Comparison of ENCODE assay signal across 31 cellular contexts in genomic region chr11:133007020-133007584, GRCh38.
"Had no signal": no experiment of that assay in that cellular context is flagged by ENCODE, and none has a peak within 500 bp of the region (broad histone marks: within the 10 kb centered on the region; RNA-seq: fewer than 3 reads in every experiment).

No MANE protein-coding gene starts in this region.

- H3K9me3 ChIP-seq: adrenal gland, esophagus squamous epithelium, gastroesophageal sphincter had no signal

- H3K36me3 Mint-ChIP-seq: activated naive CD4-positive, alpha-beta T cell treated with anti-CD3 and anti-CD28 coated beads, Interleukin-2, amount 50 U/mL, for 24 hours; activated naive CD8-positive, alpha-beta T cell treated with anti-CD3 and anti-CD28 coated beads for 36 hours had no signal

- H3K36me3 ChIP-seq: adrenal gland, brain microvascular endothelial cell, esophagus squamous epithelium, gastroesophageal sphincter, heart right ventricle, WERI-Rb-1 had no signal

- H3K27ac ChIP-seq: adrenal gland, brain microvascular endothelial cell, epithelial cell of prostate, esophagus squamous epithelium, gastroesophageal sphincter, heart right ventricle, WERI-Rb-1 had no signal

- DNase-seq: activated B cell treated with CpG ODN at 0.5 μM for 24 hours; activated CD4-positive, alpha-beta T cell treated with anti-CD3 and anti-CD28 coated beads for 48 hours; activated CD4-positive, alpha-beta T cell treated with anti-CD3 and anti-CD28 coated beads, Interleukin-2, amount 50 U/mL, for 1 hour; activated CD4-positive, alpha-beta T cell treated with anti-CD3 and anti-CD28 coated beads, Interleukin-2, amount 50 U/mL, for 48 hours; activated CD8-positive, alpha-beta memory T cell treated with anti-CD3 and anti-CD28 coated beads for 24 hours; activated CD8-positive, alpha-beta T cell treated with anti-CD3 and anti-CD28 coated beads for 36 hours; activated effector memory CD4-positive, alpha-beta T cell treated with anti-CD3 and anti-CD28 coated beads, Interleukin-2, amount 50 U/mL, for 16 hours; activated naive CD4-positive, alpha-beta T cell treated with anti-CD3 and anti-CD28 coated beads for 36 hours; activated naive CD8-positive, alpha-beta T cell treated with anti-CD3 and anti-CD28 coated beads for 36 hours; activated naive CD8-positive, alpha-beta T cell treated with anti-CD3 and anti-CD28 coated beads, Interleukin-2, amount 50 U/mL, for 24 hours; activated T-cell treated with anti-CD3 and anti-CD28 coated beads, Interleukin-2, amount 50 U/mL, for 4 hours; adrenal gland; brain microvascular endothelial cell; caudate nucleus; cortex of kidney; dermis blood vessel endothelial cell; effector CD4-positive, alpha-beta T cell; effector memory CD8-positive, alpha-beta T cell; esophagus squamous epithelium; foreskin melanocyte; heart right ventricle; T-helper 1 cell; T-helper 17 cell; T1000; WERI-Rb-1 had no signal

- H3K27me3 ChIP-seq: adrenal gland, brain microvascular endothelial cell, esophagus squamous epithelium had no signal

- H3K4me3 Mint-ChIP-seq: activated B cell treated with CpG ODN at 0.5 μM for 24 hours; activated CD8-positive, alpha-beta T cell treated with anti-CD3 and anti-CD28 coated beads for 36 hours; activated naive CD4-positive, alpha-beta T cell treated with anti-CD3 and anti-CD28 coated beads for 36 hours; activated naive CD4-positive, alpha-beta T cell treated with anti-CD3 and anti-CD28 coated beads, Interleukin-2, amount 50 U/mL, for 24 hours; activated naive CD8-positive, alpha-beta T cell treated with anti-CD3 and anti-CD28 coated beads for 36 hours; activated naive CD8-positive, alpha-beta T cell treated with anti-CD3 and anti-CD28 coated beads, Interleukin-2, amount 50 U/mL, for 24 hours; activated T-cell treated with anti-CD3 and anti-CD28 coated beads, Interleukin-2, amount 50 U/mL, for 4 hours; activated T-helper 17 cell treated with anti-CD3 and anti-CD28 coated beads, Interleukin-2, amount 50 U/mL, for 72 hours; effector memory CD8-positive, alpha-beta T cell; T-helper 17 cell; T-helper 2 cell treated with Interferon-gamma antibody and Interleukin-4, amounts not matched to agents 5 μg/mL and 100 μg/mL, for 36 hours had no signal

- H3K4me1 ChIP-seq: adrenal gland, esophagus squamous epithelium, gastroesophageal sphincter, heart right ventricle had no signal

- H3K9me3 Mint-ChIP-seq: activated B cell treated with CpG ODN at 0.5 μM for 24 hours; activated CD8-positive, alpha-beta T cell treated with anti-CD3 and anti-CD28 coated beads for 36 hours; activated naive CD4-positive, alpha-beta T cell treated with anti-CD3 and anti-CD28 coated beads, Interleukin-2, amount 50 U/mL, for 24 hours; activated naive CD8-positive, alpha-beta T cell treated with anti-CD3 and anti-CD28 coated beads for 36 hours; activated T-helper 17 cell treated with anti-CD3 and anti-CD28 coated beads, Interleukin-2, amount 50 U/mL, for 72 hours; T-helper 2 cell treated with Interferon-gamma antibody and Interleukin-4, amounts not matched to agents 5 μg/mL and 100 μg/mL, for 36 hours had no signal

- H3K27ac Mint-ChIP-seq: activated B cell treated with CpG ODN at 0.5 μM for 24 hours; activated CD8-positive, alpha-beta T cell treated with anti-CD3 and anti-CD28 coated beads for 36 hours; activated naive CD4-positive, alpha-beta T cell treated with anti-CD3 and anti-CD28 coated beads for 36 hours; activated naive CD4-positive, alpha-beta T cell treated with anti-CD3 and anti-CD28 coated beads, Interleukin-2, amount 50 U/mL, for 24 hours; activated naive CD8-positive, alpha-beta T cell treated with anti-CD3 and anti-CD28 coated beads for 36 hours; activated naive CD8-positive, alpha-beta T cell treated with anti-CD3 and anti-CD28 coated beads, Interleukin-2, amount 50 U/mL, for 24 hours; activated T-helper 17 cell treated with anti-CD3 and anti-CD28 coated beads, Interleukin-2, amount 50 U/mL, for 72 hours; effector memory CD8-positive, alpha-beta T cell; T-helper 17 cell; T-helper 2 cell treated with Interferon-gamma antibody and Interleukin-4, amounts not matched to agents 5 μg/mL and 100 μg/mL, for 36 hours had no signal

- ATAC-seq: activated CD4-positive, CD25-positive, alpha-beta regulatory T cell treated with anti-CD3 and anti-CD28 coated beads, Interleukin-2, amount 50 U/mL, for 24 hours; activated CD8-positive, alpha-beta T cell treated with anti-CD3 and anti-CD28 coated beads for 36 hours; activated naive CD8-positive, alpha-beta T cell treated with anti-CD3 and anti-CD28 coated beads, Interleukin-2, amount 50 U/mL, for 24 hours; activated T-cell treated with anti-CD3 and anti-CD28 coated beads, Interleukin-2, amount 50 U/mL, for 4 hours; activated T-helper 17 cell treated with anti-CD3 and anti-CD28 coated beads, Interleukin-2, amount 50 U/mL, for 72 hours; effector memory CD8-positive, alpha-beta T cell; gastroesophageal sphincter; heart right ventricle; T-helper 17 cell had no signal

- H3K4me1 Mint-ChIP-seq: activated B cell treated with CpG ODN at 0.5 μM for 24 hours; activated naive CD4-positive, alpha-beta T cell treated with anti-CD3 and anti-CD28 coated beads, Interleukin-2, amount 50 U/mL, for 24 hours; activated naive CD8-positive, alpha-beta T cell treated with anti-CD3 and anti-CD28 coated beads for 36 hours; activated naive CD8-positive, alpha-beta T cell treated with anti-CD3 and anti-CD28 coated beads, Interleukin-2, amount 50 U/mL, for 24 hours; activated T-helper 17 cell treated with anti-CD3 and anti-CD28 coated beads, Interleukin-2, amount 50 U/mL, for 72 hours; T-helper 17 cell had no signal

- H3K27me3 Mint-ChIP-seq: activated B cell treated with CpG ODN at 0.5 μM for 24 hours; activated CD8-positive, alpha-beta T cell treated with anti-CD3 and anti-CD28 coated beads for 36 hours; activated naive CD4-positive, alpha-beta T cell treated with anti-CD3 and anti-CD28 coated beads, Interleukin-2, amount 50 U/mL, for 24 hours; activated naive CD8-positive, alpha-beta T cell treated with anti-CD3 and anti-CD28 coated beads for 36 hours; activated naive CD8-positive, alpha-beta T cell treated with anti-CD3 and anti-CD28 coated beads, Interleukin-2, amount 50 U/mL, for 24 hours had no signal

- H3K4me3 ChIP-seq: adrenal gland, esophagus squamous epithelium, gastroesophageal sphincter, heart right ventricle had no signal
